13 cellular contexts compared by ENCODE assay signal in the genomic region with DNA sequence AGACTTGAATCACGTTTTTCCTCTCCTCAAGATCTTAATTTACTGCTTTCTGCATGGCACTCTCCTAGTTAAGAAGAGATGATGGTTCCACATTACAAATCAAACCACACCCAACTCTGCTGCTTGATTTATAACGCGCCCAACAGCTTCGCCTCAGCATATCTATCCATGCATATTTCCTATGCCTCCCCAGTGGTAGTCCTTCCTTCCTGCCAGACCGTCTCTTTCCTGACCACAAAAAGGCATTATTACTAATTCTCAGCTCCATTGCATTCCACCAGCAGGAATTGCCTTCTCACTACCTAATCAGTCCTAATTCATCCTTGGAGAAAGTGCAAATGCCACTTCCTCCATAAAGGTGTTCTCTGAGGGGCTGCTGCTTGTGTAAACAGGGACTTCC.
A peak's percentile ranks its signal among the peaks of the same experiment; 100 is the strongest.
DNase-seq lines count a peak whose midpoint lies in the region; ATAC-seq, FAIRE-seq and TF ChIP-seq lines count a peak whose summit lies in the region.
"Had no signal": no experiment of that assay in that cellular context is flagged by ENCODE, and none has a peak within 500 bp of the region (broad histone marks: within the 10 kb centered on the region; RNA-seq: fewer than 3 reads in every experiment).

No MANE protein-coding gene starts in this region.

- SMC1A ChIA-PET in GM12878 (lab: Charles Lee; ENCODE audit: uncharacterized antibody, unreplicated experiment): interaction anchor here (0.6 to 1.0 kb wide), 2 partner anchors 23 to 127 kb away, joined by 3 read pairs; no protein-coding TSS in a partner anchor

- no peak overlapping the region for H3K9ac ChIP-seq in GM12878 (ENCODE audit: control insufficient read depth, insufficient read depth, low read length)
- H3K9ac ChIP-seq in Karpas-422 (ENCODE audit: low read length): no peak overlapping the region

- ATAC-seq in GM12878 (peak; percentile 48), HG03442 (IDR thresholded peaks at IDR 0.05; ENCODE audit: unreplicated experiment) (no peak)

- intact Hi-C loops in GM12878 (cut with micrococcal nuclease; ENCODE audit: unreplicated experiment): no loop called here

- H2AFZ ChIP-seq in GM12878 (ENCODE audit: control insufficient read depth, low read depth, low read length) (peak overlapping the region; percentile 77), Karpas-422 (ENCODE audit: low read length) (no peak overlapping the region)

- H3K27me3 ChIP-seq in GM12878 (replicated peaks in 1 of 2; ENCODE audit: control insufficient read depth in 2 of 2, insufficient read depth in 2 of 2, low read length in 1 of 2): no peaks in the 10 kb centered on the region
- no peaks in the 10 kb centered on the region for H3K27me3 ChIP-seq in Karpas-422 (ENCODE audit: low read length)
- H3K27me3 ChIP-seq: colonic mucosa, uterus had no signal

- DNase-seq in T-helper 2 cell treated with Interferon-gamma antibody and Interleukin-4, amounts not matched to agents 5 μg/mL and 100 μg/mL, for 36 hours (ENCODE audit: low spot score): no peak
- DNase-seq in T-helper 2 cell (no peak), LHCN-M2 (ENCODE audit: low read depth) (peak; percentile 80), GM12878 (ENCODE audit: low read depth, low spot score) (no peak), neural crest cell (ENCODE audit: low read depth, low spot score) (no peak), NCI-H1930 (lab: John Stamatoyannopoulos, UW) (no peak), Karpas-422 (no peak)
- DNase-seq: ACHN, activated T-cell treated with anti-CD3 and anti-CD28 coated beads for 4 hours, colonic mucosa, NCI-H187 treated with DMSO at 0.1 percent for 48 hours, uterus had no signal

- WGBS in GM12878 (ENCODE audit: insufficient coverage, insufficient replicate concordance, low lambda C conversion rate, missing lambda C conversion rate): 51% methylated on average over 5 of the region's 5 CpGs

- no peak for TF ChIP-seq RAD21 in GM12878 (IDR thresholded peaks at IDR 0.05; ENCODE audit: insufficient read depth, low read depth, low read length)

- H3K4me1 ChIP-seq in GM12878 (ENCODE audit: control insufficient read depth, insufficient read depth, low read length): peaks cover 9% of the 10 kb centered on the region
- no peaks in the 10 kb centered on the region for H3K4me1 ChIP-seq in Karpas-422 (ENCODE audit: low read length)
- H3K4me1 ChIP-seq: colonic mucosa, uterus had no signal

- in situ Hi-C loops in GM12878 (cut with MboI): no loop called here

- no peak for FAIRE-seq in GM12878 (lab: Jason Lieb, UNC)

- H3K4me3 ChIP-seq in GM12878 (no peak overlapping the region), Karpas-422 (ENCODE audit: low read length) (no peak overlapping the region)
- H3K4me3 ChIP-seq: colonic mucosa, uterus had no signal

- H3K9me2 ChIP-seq in Karpas-422 (replicated peaks; ENCODE audit: insufficient read depth, low read length): no peaks in the 10 kb centered on the region

- TF ChIP-seq CTCF in GM12878 (IDR thresholded peaks at IDR 0.05 in 2 of 3, conservative IDR thresholded peaks at IDR 0.05 in 1 of 3; ENCODE audit: control insufficient read depth in 2 of 3, extremely low read depth in 1 of 3, insufficient read depth in 1 of 3, low read depth in 3 of 3, low read length in 3 of 3) (no peak), neural crest cell (conservative IDR thresholded peaks at IDR 0.05) (no peak)

- no peak for TF ChIP-seq POLR2A in GM12878 (IDR thresholded peaks at IDR 0.05; ENCODE audit: low read depth, low read length)

- H3K9me3 ChIP-seq in GM12878 (replicated peaks; ENCODE audit: control insufficient read depth, insufficient read depth, low read length) (no peaks in the 10 kb centered on the region), Karpas-422 (ENCODE audit: low read length) (no peaks in the 10 kb centered on the region)
- H3K9me3 ChIP-seq: colonic mucosa, uterus had no signal

- POLR2A ChIA-PET in GM12878 (lab: Charles Lee): no interaction called here

- no peaks in the 10 kb centered on the region for H3K9me3 Mint-ChIP-seq in T-helper 2 cell treated with Interferon-gamma antibody and Interleukin-4, amounts not matched to agents 5 μg/mL and 100 μg/mL, for 36 hours
- no peaks in the 10 kb centered on the region for H3K9me3 Mint-ChIP-seq in neural crest cell

- no TSS peak for BruUV-seq in GM12878 (replicated peaks; lab: Mats Ljungman, UMichigan)

- peak overlapping the region; percentile 15 for H3K4me3 Mint-ChIP-seq in T-helper 2 cell treated with Interferon-gamma antibody and Interleukin-4, amounts not matched to agents 5 μg/mL and 100 μg/mL, for 36 hours
- no peak overlapping the region for H3K4me3 Mint-ChIP-seq in neural crest cell

- CTCF ChIA-PET in GM12878 (lab: Yijun Ruan, JAX): interaction anchor here (2.1 kb wide), 1 partner anchor 29 kb away, joined by 6 read pairs; no protein-coding TSS in a partner anchor

- no peak for TF ChIP-seq EP300 in GM12878 (IDR thresholded peaks at IDR 0.05; ENCODE audit: borderline replicate concordance in 1 of 2, control insufficient read depth in 1 of 2, low read depth in 2 of 2, low read length in 2 of 2)

- H4K20me1 ChIP-seq in GM12878 (ENCODE audit: control insufficient read depth, insufficient read depth) (no peaks in the 10 kb centered on the region), Karpas-422 (ENCODE audit: insufficient read depth, low read depth, low read length) (no peaks in the 10 kb centered on the region)

- peaks cover 24% of the 10 kb centered on the region for H3K27me3 Mint-ChIP-seq in T-helper 2 cell treated with Interferon-gamma antibody and Interleukin-4, amounts not matched to agents 5 μg/mL and 100 μg/mL, for 36 hours (ENCODE audit: low read depth)
- no peaks in the 10 kb centered on the region for H3K27me3 Mint-ChIP-seq in neural crest cell (ENCODE audit: low read depth)

- H3K27ac Mint-ChIP-seq in T-helper 2 cell treated with Interferon-gamma antibody and Interleukin-4, amounts not matched to agents 5 μg/mL and 100 μg/mL, for 36 hours: no peak overlapping the region
- H3K27ac Mint-ChIP-seq in neural crest cell (ENCODE audit: unreplicated experiment): peak overlapping the region; percentile 2

- peaks cover 14% of the 10 kb centered on the region for H3K4me1 Mint-ChIP-seq in T-helper 2 cell treated with Interferon-gamma antibody and Interleukin-4, amounts not matched to agents 5 μg/mL and 100 μg/mL, for 36 hours (ENCODE audit: low read depth)
- no peaks in the 10 kb centered on the region for H3K4me1 Mint-ChIP-seq in neural crest cell

- H3K79me2 ChIP-seq in GM12878 (ENCODE audit: control insufficient read depth, insufficient read depth, low read length): no peaks in the 10 kb centered on the region
- H3K79me2 ChIP-seq in Karpas-422 (ENCODE audit: low read length): no peaks in the 10 kb centered on the region

- RAD21 ChIA-PET in GM12878 (lab: Charles Lee; ENCODE audit: unreplicated experiment): no interaction called here

- no peak overlapping the region for H3K27ac ChIP-seq in GM12878 (ENCODE audit: control insufficient read depth, insufficient read depth)
- no peak overlapping the region for H3K27ac ChIP-seq in Karpas-422 (ENCODE audit: low read length)
- H3K27ac ChIP-seq: colonic mucosa, uterus had no signal

- H3K36me3 ChIP-seq in GM12878 (ENCODE audit: control insufficient read depth in 2 of 2, insufficient read depth in 2 of 2, low read length in 1 of 2) (no peaks in the 10 kb centered on the region), Karpas-422 (ENCODE audit: insufficient read depth, low read length) (no peaks in the 10 kb centered on the region)
- H3K36me3 ChIP-seq: colonic mucosa, uterus had no signal

- H3K36me3 Mint-ChIP-seq in T-helper 2 cell treated with Interferon-gamma antibody and Interleukin-4, amounts not matched to agents 5 μg/mL and 100 μg/mL, for 36 hours (ENCODE audit: low read depth): no peaks in the 10 kb centered on the region
- no peaks in the 10 kb centered on the region for H3K36me3 Mint-ChIP-seq in neural crest cell (ENCODE audit: low read depth)

- H3K4me2 ChIP-seq in GM12878 (ENCODE audit: control insufficient read depth, insufficient read depth) (peak overlapping the region; percentile 79), Karpas-422 (ENCODE audit: low read depth, low read length, poor library complexity, severe bottlenecking) (no peak overlapping the region)

TF ChIP-seq in GM12878, 131 proteins besides CTCF, POLR2A, EP300 and RAD21:
- no peak for TF ChIP-seq TCF7 (IDR thresholded peaks at IDR 0.05; ENCODE audit: borderline replicate concordance)
- 0 out of 2 replicates have a peak, but pooled peaks have one; percentile 7 for TF ChIP-seq RUNX3 (IDR thresholded peaks at IDR 0.05; ENCODE audit: low read length)
